ENCODE assay signal across 1 cellular context in genomic region chr3:42846682-42847522, GRCh38.
TF ChIP-seq lines count a peak whose summit lies in the region.

No MANE protein-coding gene starts in this region.

TF ChIP-seq in GM23338, 12 proteins besides CTCF, POLR2A, EP300 and RAD21 (continued from another document):
- no peak for TF ChIP-seq ETS1 (IDR thresholded peaks at IDR 0.05)
